Comparison of ENCODE assay signal across 8 cellular contexts in the genomic region with DNA sequence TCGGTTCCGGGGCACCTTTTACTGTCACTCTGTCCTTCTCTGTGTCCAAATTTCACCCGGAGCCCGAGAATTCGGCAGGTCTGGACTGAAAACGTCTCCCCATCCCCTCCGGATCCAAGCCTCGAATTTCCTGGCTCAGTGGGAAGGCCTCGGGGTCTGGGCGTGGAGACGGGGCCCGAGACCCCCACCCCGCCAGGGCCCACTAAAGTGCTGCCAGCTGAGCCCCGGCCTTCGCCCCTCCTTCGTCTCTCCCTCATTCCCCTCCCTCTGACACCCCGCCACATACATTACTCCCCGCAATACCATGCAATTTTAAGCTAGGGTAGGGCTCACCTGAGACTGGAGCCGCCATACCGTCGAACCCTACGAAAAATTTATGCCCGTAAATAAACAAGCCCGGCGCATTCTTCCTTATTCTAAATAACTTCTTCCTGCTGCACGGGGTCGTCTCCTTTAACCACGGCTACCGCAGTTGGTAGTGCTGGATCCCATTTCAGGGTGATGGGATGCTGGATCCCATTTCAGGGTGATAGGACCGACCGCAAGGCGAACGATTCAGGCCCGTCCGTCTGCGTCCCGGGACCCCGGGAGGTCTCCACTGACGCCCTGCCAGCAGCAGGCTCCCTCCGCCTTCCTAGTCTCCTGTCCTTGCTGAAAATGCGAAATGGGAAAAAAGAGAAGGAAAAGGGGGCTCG. TPM values are rescaled to one million over a fixed set of nuclear protein-coding genes. Genes with fewer than 3 reads are reported as not detected.
A peak's percentile ranks its signal among the peaks of the same experiment; 100 is the strongest.
DNase-seq lines count a peak whose midpoint lies in the region; ATAC-seq and TF ChIP-seq lines count a peak whose summit lies in the region.

No MANE protein-coding gene starts in this region.

- intact Hi-C loops in activated T-helper 2 cell treated with anti-CD3 and anti-CD28 coated beads, Interferon-gamma antibody, Interleukin-2, Interleukin-4, amounts not matched to agents 10 μg/mL and 5 μg/mL and 100 μg/mL, durations not matched to agents 14 hours and 24 hours and 36 hours (cut with micrococcal nuclease): loop anchor here (5.0 kb wide), 1 partner anchor 99 kb away; a partner anchor contains a TSS
- intact Hi-C loops in stomach (cut with DNase I; ENCODE audit: low total_unique reads): no loop called here

- H3K36me3 Mint-ChIP-seq in activated CD8-positive, alpha-beta memory T cell treated with anti-CD3 and anti-CD28 coated beads, Interleukin-2, amount 10 ng/mL, durations not matched to agents 7 days and 5 days: peaks cover 7% of the 10 kb centered on the region
- H3K36me3 Mint-ChIP-seq in activated T-helper 2 cell treated with anti-CD3 and anti-CD28 coated beads, Interferon-gamma antibody, Interleukin-2, Interleukin-4, amounts not matched to agents 10 μg/mL and 5 μg/mL and 100 μg/mL, durations not matched to agents 14 hours and 24 hours and 36 hours (ENCODE audit: low read depth): peaks cover 9% of the 10 kb centered on the region

- H3K27ac Mint-ChIP-seq in activated CD8-positive, alpha-beta memory T cell treated with anti-CD3 and anti-CD28 coated beads, Interleukin-2, amount 10 ng/mL, durations not matched to agents 7 days and 5 days: peak overlapping the region; percentile 70
- H3K27ac Mint-ChIP-seq in activated T-helper 2 cell treated with anti-CD3 and anti-CD28 coated beads, Interferon-gamma antibody, Interleukin-2, Interleukin-4, amounts not matched to agents 10 μg/mL and 5 μg/mL and 100 μg/mL, durations not matched to agents 14 hours and 24 hours and 36 hours: peak overlapping the region; percentile 70

- peaks cover 86% of the 10 kb centered on the region for H3K27me3 Mint-ChIP-seq in activated CD8-positive, alpha-beta memory T cell treated with anti-CD3 and anti-CD28 coated beads, Interleukin-2, amount 10 ng/mL, durations not matched to agents 7 days and 5 days
- peaks cover 79% of the 10 kb centered on the region for H3K27me3 Mint-ChIP-seq in activated T-helper 2 cell treated with anti-CD3 and anti-CD28 coated beads, Interferon-gamma antibody, Interleukin-2, Interleukin-4, amounts not matched to agents 10 μg/mL and 5 μg/mL and 100 μg/mL, durations not matched to agents 14 hours and 24 hours and 36 hours (ENCODE audit: low read depth)

- CTCF ChIA-PET in activated CD8-positive, alpha-beta memory T cell treated with anti-CD3 and anti-CD28 coated beads, Interleukin-2, amount 10 ng/mL, durations not matched to agents 7 days and 5 days (lab: Charles Lee): interaction anchor here (1.0 to 2.1 kb wide), 10 partner anchors 10 to 317 kb away, joined by 3 to 11 read pairs (median 4); a partner anchor contains a TSS

- ATAC-seq in activated CD8-positive, alpha-beta memory T cell treated with anti-CD3 and anti-CD28 coated beads, Interleukin-2, amount 10 ng/mL, durations not matched to agents 7 days and 5 days: no peak
- ATAC-seq in HG03196 (IDR thresholded peaks at IDR 0.05; ENCODE audit: unreplicated experiment): no peak

- H3K9me3 ChIP-seq in iPS-18a (ENCODE audit: control insufficient read depth, low read depth, low read length) (no peaks in the 10 kb centered on the region), stomach (peaks cover 0 to 19% (median 7%) of the 10 kb centered on the region in 4 donors)

- no peak for TF ChIP-seq POLR2A in stomach (IDR thresholded peaks at IDR 0.05)

- H3K4me3 Mint-ChIP-seq in activated CD8-positive, alpha-beta memory T cell treated with anti-CD3 and anti-CD28 coated beads, Interleukin-2, amount 10 ng/mL, durations not matched to agents 7 days and 5 days: peak overlapping the region; percentile 65
- peak overlapping the region; percentile 73 for H3K4me3 Mint-ChIP-seq in activated T-helper 2 cell treated with anti-CD3 and anti-CD28 coated beads, Interferon-gamma antibody, Interleukin-2, Interleukin-4, amounts not matched to agents 10 μg/mL and 5 μg/mL and 100 μg/mL, durations not matched to agents 14 hours and 24 hours and 36 hours (ENCODE audit: low read depth)

- peaks cover 36% of the 10 kb centered on the region for H3K4me1 Mint-ChIP-seq in activated CD8-positive, alpha-beta memory T cell treated with anti-CD3 and anti-CD28 coated beads, Interleukin-2, amount 10 ng/mL, durations not matched to agents 7 days and 5 days
- H3K4me1 Mint-ChIP-seq in activated T-helper 2 cell treated with anti-CD3 and anti-CD28 coated beads, Interferon-gamma antibody, Interleukin-2, Interleukin-4, amounts not matched to agents 10 μg/mL and 5 μg/mL and 100 μg/mL, durations not matched to agents 14 hours and 24 hours and 36 hours (ENCODE audit: low read depth): peaks cover 23% of the 10 kb centered on the region

- H3K4me1 ChIP-seq in iPS-18a (ENCODE audit: control insufficient read depth, low read depth, low read length): no peaks in the 10 kb centered on the region
- peaks cover 19 to 25% (median 22%) of the 10 kb centered on the region in 4 donors for H3K4me1 ChIP-seq in stomach

- DNase-seq in activated CD8-positive, alpha-beta memory T cell treated with anti-CD3 and anti-CD28 coated beads, Interleukin-2, amount 10 ng/mL, durations not matched to agents 7 days and 5 days: no peak
- DNase-seq in activated CD8-positive, alpha-beta memory T cell treated with anti-CD3 and anti-CD28 coated beads, Interleukin-2, amount 50 U/mL, for 48 hours: no peak
- no peak for DNase-seq in activated T-helper 2 cell treated with anti-CD3 and anti-CD28 coated beads, Interferon-gamma antibody, Interleukin-2, Interleukin-4, amounts not matched to agents 10 μg/mL and 5 μg/mL and 100 μg/mL, durations not matched to agents 14 hours and 24 hours and 36 hours (ENCODE audit: low spot score)
- DNase-seq in stomach (no peak), AG08395 (ENCODE audit: low spot score) (no peak), NCI-H1105 (lab: John Stamatoyannopoulos, UW) (no peak)

- no peak for TF ChIP-seq EP300 in stomach (IDR thresholded peaks at IDR 0.05)

- WGBS in stomach, 5 donors: 4 to 11% (median 7%) methylated on average over 35 to 42 of the region's 42 CpGs

- peaks cover 2% of the 10 kb centered on the region for H3K9me3 Mint-ChIP-seq in activated CD8-positive, alpha-beta memory T cell treated with anti-CD3 and anti-CD28 coated beads, Interleukin-2, amount 10 ng/mL, durations not matched to agents 7 days and 5 days (ENCODE audit: low read depth)
- peaks cover 4% of the 10 kb centered on the region for H3K9me3 Mint-ChIP-seq in activated T-helper 2 cell treated with anti-CD3 and anti-CD28 coated beads, Interferon-gamma antibody, Interleukin-2, Interleukin-4, amounts not matched to agents 10 μg/mL and 5 μg/mL and 100 μg/mL, durations not matched to agents 14 hours and 24 hours and 36 hours

- H3K27me3 ChIP-seq in iPS-18a (ENCODE audit: control insufficient read depth, insufficient read depth, low read length) (peaks cover 59% of the 10 kb centered on the region), stomach (peaks cover 41 to 100% (median 87%) of the 10 kb centered on the region in 3 donors)

- no peak overlapping the region for H3K9ac ChIP-seq in iPS-18a (ENCODE audit: low read length)

- TF ChIP-seq CTCF in stomach (IDR thresholded peaks at IDR 0.05): no peak

- H3K4me3 ChIP-seq in iPS-18a (ENCODE audit: low read length): peak overlapping the region; percentile 82
- H3K4me3 ChIP-seq in stomach: peak overlapping the region; percentile 11 to 49 (median 32)

- H3K27ac ChIP-seq in iPS-18a (ENCODE audit: low read length) (no peak overlapping the region), stomach (no peak overlapping the region)

- H3K36me3 ChIP-seq in iPS-18a (ENCODE audit: control insufficient read depth, low read depth, low read length): no peaks in the 10 kb centered on the region
- H3K36me3 ChIP-seq in stomach: no peaks in the 10 kb centered on the region

RNA-seq across cellular contexts. Expression of a gene that starts 4.4 kb away (rescaled TPM):
- total RNA-seq in activated CD8-positive, alpha-beta memory T cell treated with anti-CD3 and anti-CD28 coated beads, Interleukin-2, amount 10 ng/mL, durations not matched to agents 7 days and 5 days: not detected
- total RNA-seq in activated T-helper 2 cell treated with anti-CD3 and anti-CD28 coated beads, Interferon-gamma antibody, Interleukin-2, Interleukin-4, amounts not matched to agents 10 μg/mL and 5 μg/mL and 100 μg/mL, durations not matched to agents 14 hours and 24 hours and 36 hours: not detected in 2 replicates
- total RNA-seq in stomach: not detected
- not detected for polyA plus RNA-seq in stomach

RNA-seq across cellular contexts. Expression of a gene that starts 48.8 kb away (rescaled TPM):
- 10 to 100 TPM; 10.6 to 12.3 TPM for total RNA-seq in activated CD8-positive, alpha-beta memory T cell treated with anti-CD3 and anti-CD28 coated beads, Interleukin-2, amount 10 ng/mL, durations not matched to agents 7 days and 5 days
- 9.1 and 9.3 TPM in 2 replicates for total RNA-seq in activated T-helper 2 cell treated with anti-CD3 and anti-CD28 coated beads, Interferon-gamma antibody, Interleukin-2, Interleukin-4, amounts not matched to agents 10 μg/mL and 5 μg/mL and 100 μg/mL, durations not matched to agents 14 hours and 24 hours and 36 hours
- total RNA-seq in stomach: 10 to 100 TPM in 3 of 5 donors, 1 to 10 TPM in 2; 1.3 to 87.8 (median 20.0) TPM
- polyA plus RNA-seq in stomach: 1 to 10 TPM; 5.8 to 6.7 (median 6.1) TPM

RNA-seq across cellular contexts. Expression of a gene that starts 51.4 kb away (rescaled TPM):
- total RNA-seq in activated CD8-positive, alpha-beta memory T cell treated with anti-CD3 and anti-CD28 coated beads, Interleukin-2, amount 10 ng/mL, durations not matched to agents 7 days and 5 days: 10 to 100 TPM; 12.3 to 12.9 TPM
- total RNA-seq in activated T-helper 2 cell treated with anti-CD3 and anti-CD28 coated beads, Interferon-gamma antibody, Interleukin-2, Interleukin-4, amounts not matched to agents 10 μg/mL and 5 μg/mL and 100 μg/mL, durations not matched to agents 14 hours and 24 hours and 36 hours: 11.0 and 12.2 TPM in 2 replicates
- 1 to 10 TPM; 4.7 to 8.7 (median 6.2) TPM for total RNA-seq in stomach
- 1 to 10 TPM; 2.2 to 3.1 (median 2.9) TPM for polyA plus RNA-seq in stomach
